23 cellular contexts compared by ENCODE assay signal in genomic region chr4:11218692-11219091, GRCh38.
DNase-seq lines count a peak whose midpoint lies in the region; ATAC-seq and TF ChIP-seq lines count a peak whose summit lies in the region.
"Had no signal": no experiment of that assay in that cellular context is flagged by ENCODE, and none has a peak within 500 bp of the region (broad histone marks: within the 10 kb centered on the region; RNA-seq: fewer than 3 reads in every experiment).

No MANE protein-coding gene starts in this region.

- peak; percentile 91 for ATAC-seq in HCT116
- no peak for ATAC-seq in GM19452 (IDR thresholded peaks at IDR 0.05; ENCODE audit: unreplicated experiment)
- no peak for ATAC-seq in GM18870 (IDR thresholded peaks at IDR 0.05; ENCODE audit: unreplicated experiment)
- ATAC-seq: activated CD4-positive, alpha-beta T cell treated with anti-CD3 and anti-CD28 coated beads for 36 hours; activated naive CD8-positive, alpha-beta T cell treated with anti-CD3 and anti-CD28 coated beads, Interleukin-2, amount 50 U/mL, for 24 hours; gastroesophageal sphincter; left lobe of liver; Panc1; psoas muscle had no signal

- H4K20me1 ChIP-seq in DOHH2 (ENCODE audit: control insufficient read depth, insufficient read depth, low read depth, low read length) (no peaks in the 10 kb centered on the region), HCT116 (ENCODE audit: insufficient read depth) (no peaks in the 10 kb centered on the region), PC-9 (ENCODE audit: insufficient read depth) (no peaks in the 10 kb centered on the region)

- H3K36me3 ChIP-seq in DOHH2 (ENCODE audit: control insufficient read depth, low read length), result no peaks in the 10 kb centered on the region
- H3K36me3 ChIP-seq in HCT116 (ENCODE audit: control insufficient read depth in 1 of 2, insufficient read depth in 2 of 2, low read length in 2 of 2), result no peaks in the 10 kb centered on the region
- H3K36me3 ChIP-seq in PC-9 (ENCODE audit: low read depth), result no peaks in the 10 kb centered on the region
- H3K36me3 ChIP-seq in sigmoid colon, result no peaks in the 10 kb centered on the region
- H3K36me3 ChIP-seq: gastroesophageal sphincter had no signal

- no peak overlapping the region for H3K4me3 ChIP-seq in DOHH2 (ENCODE audit: low read length)
- no peak overlapping the region for H3K4me3 ChIP-seq in HCT116 (replicated peaks in 1 of 2; ENCODE audit: low read depth in 1 of 2, low read length in 2 of 2)
- no peak overlapping the region for H3K4me3 ChIP-seq in PC-9
- H3K4me3 ChIP-seq in fibroblast of pulmonary artery (replicated peaks; ENCODE audit: low read depth, low read length), result no peak overlapping the region
- no peak overlapping the region for H3K4me3 ChIP-seq in sigmoid colon
- H3K4me3 ChIP-seq: gastroesophageal sphincter, psoas muscle, SK-N-MC had no signal

- H3K9ac ChIP-seq in HCT116 (ENCODE audit: low read length), result no peak overlapping the region

- H3K27me3 ChIP-seq in DOHH2 (ENCODE audit: control insufficient read depth, low read length) (no peaks in the 10 kb centered on the region), HCT116 (ENCODE audit: insufficient read depth, low read length) (no peaks in the 10 kb centered on the region), PC-9 (ENCODE audit: insufficient read depth, low read depth) (no peaks in the 10 kb centered on the region), sigmoid colon (no peaks in the 10 kb centered on the region)

- POLR2A ChIA-PET in HCT116 (lab: Charles Lee), result no interaction called here
- POLR2A ChIA-PET in PC-9 (lab: Charles Lee; ENCODE audit: unreplicated experiment), result no interaction called here

- peak; percentile 24 for DNase-seq in HCT116 (ENCODE audit: low read depth, low spot score)
- no peak for DNase-seq in PC-9
- DNase-seq in fibroblast of pulmonary artery (ENCODE audit: low read depth), result no peak
- no peak for DNase-seq in CD1c-positive myeloid dendritic cell (ENCODE audit: extremely low spot score)
- DNase-seq in sigmoid colon, result no peak
- DNase-seq: activated CD4-positive, alpha-beta T cell treated with anti-CD3 and anti-CD28 coated beads for 36 hours; activated CD8-positive, alpha-beta memory T cell treated with anti-CD3 and anti-CD28 coated beads, Interleukin-2, amount 50 U/mL, for 4 hours; activated naive CD8-positive, alpha-beta T cell treated with anti-CD3 and anti-CD28 coated beads, Interleukin-2, amount 50 U/mL, for 24 hours; midbrain; NCI-H1092 treated with DMSO at 0.1 percent for 48 hours; NCI-H2107; nephron progenitor cell; psoas muscle; small intestine; stimulated activated CD4-positive, alpha-beta T cell treated with anti-CD3 and anti-CD28 coated beads, Interleukin-2, amount 100 ng/mL, for 48 hours; T1000 had no signal

- BruUV-seq in HCT116 (replicated peaks; lab: Mats Ljungman, UMichigan) (no TSS peak), PC-9 (replicated peaks; lab: Mats Ljungman, UMichigan) (no TSS peak)

- H2AFZ ChIP-seq in HCT116 (ENCODE audit: low read depth, low read length, poor library complexity, severe bottlenecking), result no peak overlapping the region
- H2AFZ ChIP-seq in PC-9, result no peak overlapping the region

- no peak for TF ChIP-seq EP300 in sigmoid colon (IDR thresholded peaks at IDR 0.05)

- H3K9me2 ChIP-seq in DOHH2 (replicated peaks; ENCODE audit: control insufficient read depth, low read length), result no peaks in the 10 kb centered on the region
- no peaks in the 10 kb centered on the region for H3K9me2 ChIP-seq in HCT116 (ENCODE audit: insufficient read depth)
- H3K9me2 ChIP-seq in PC-9 (ENCODE audit: insufficient read depth), result no peaks in the 10 kb centered on the region

- 92 to 98% methylated on average over 5 of the region's 5 CpGs for WGBS in sigmoid colon, 2 donors

- H3K4me1 ChIP-seq in DOHH2 (ENCODE audit: control insufficient read depth, low read length) (no peaks in the 10 kb centered on the region), HCT116 (ENCODE audit: control insufficient read depth in 1 of 2, insufficient read depth in 2 of 2, low read length in 2 of 2) (no peaks in the 10 kb centered on the region), PC-9 (replicated peaks; ENCODE audit: insufficient read depth) (no peaks in the 10 kb centered on the region), sigmoid colon (no peaks in the 10 kb centered on the region)
- H3K4me1 ChIP-seq: gastroesophageal sphincter, psoas muscle had no signal

- intact Hi-C loops in HCT116 (cut with micrococcal nuclease), result no loop called here
- intact Hi-C loops in PC-9 (cut with micrococcal nuclease; ENCODE audit: unreplicated experiment), result no loop called here
- intact Hi-C loops in sigmoid colon (cut with DNase I), result no loop called here

- no peaks in the 10 kb centered on the region for H3F3A ChIP-seq in DOHH2 (ENCODE audit: control insufficient read depth, insufficient read depth)
- H3F3A ChIP-seq in PC-9 (ENCODE audit: insufficient read depth, low read depth), result no peaks in the 10 kb centered on the region

- H3K79me2 ChIP-seq in DOHH2 (ENCODE audit: control insufficient read depth, low read length), result no peaks in the 10 kb centered on the region
- H3K79me2 ChIP-seq in HCT116 (ENCODE audit: insufficient read depth, low read length), result no peaks in the 10 kb centered on the region
- H3K79me2 ChIP-seq in PC-9 (ENCODE audit: low read depth), result no peaks in the 10 kb centered on the region

- TF ChIP-seq CTCF in DOHH2 (IDR thresholded peaks at IDR 0.05; ENCODE audit: low read depth, low read length, poor library complexity, severe bottlenecking), result peak; percentile 51
- TF ChIP-seq CTCF in HCT116 (IDR thresholded peaks at IDR 0.05 in 2 of 3, conservative IDR thresholded peaks at IDR 0.05 in 1 of 3; ENCODE audit: borderline replicate concordance in 1 of 3, insufficient read depth in 1 of 3, low read depth in 2 of 3, low read length in 2 of 3), result peak in 2 of 3 experiments; percentile 61 to 73; a peak in 3 of 6 replicates
- peak; percentile 51 for TF ChIP-seq CTCF in PC-9 (conservative IDR thresholded peaks at IDR 0.05)
- TF ChIP-seq CTCF in fibroblast of pulmonary artery (IDR thresholded peaks at IDR 0.05; ENCODE audit: low read length, missing control alignments), result peak; percentile 27
- no peak for TF ChIP-seq CTCF in sigmoid colon (IDR thresholded peaks at IDR 0.05)

- H3K9me3 ChIP-seq in DOHH2 (ENCODE audit: control insufficient read depth, insufficient read depth, low read length) (no peaks in the 10 kb centered on the region), HCT116 (ENCODE audit: control insufficient read depth in 1 of 2, insufficient read depth in 1 of 2, low read depth in 1 of 2, low read length in 2 of 2) (no peaks in the 10 kb centered on the region), PC-9 (ENCODE audit: insufficient read depth, low read depth) (no peaks in the 10 kb centered on the region), sigmoid colon (no peaks in the 10 kb centered on the region)
- H3K9me3 ChIP-seq: psoas muscle had no signal

- TF ChIP-seq POLR2A in HCT116 (IDR thresholded peaks at IDR 0.05; ENCODE audit: borderline replicate concordance, extremely low read depth, insufficient read depth, insufficient read length), result no peak
- no peak for TF ChIP-seq POLR2A in sigmoid colon (IDR thresholded peaks at IDR 0.05)

- H3K27ac ChIP-seq in DOHH2 (ENCODE audit: low read depth, low read length) (no peak overlapping the region), HCT116 (ENCODE audit: low read depth, low read length) (no peak overlapping the region), PC-9 (no peak overlapping the region), sigmoid colon (no peak overlapping the region)
- H3K27ac ChIP-seq: gastroesophageal sphincter, psoas muscle, SK-N-MC had no signal

- H3K4me2 ChIP-seq in DOHH2 (ENCODE audit: low read length) (no peak overlapping the region), HCT116 (ENCODE audit: low read length) (no peak overlapping the region), PC-9 (no peak overlapping the region)

- RAD21 ChIA-PET in HCT116 (lab: Charles Lee; ENCODE audit: low non-redundant PET in 1 of 2, low total read pairs in 2 of 2, uncharacterized antibody in 2 of 2, unreplicated experiment in 2 of 2), result no interaction called here

- peak; percentile 39 for TF ChIP-seq RAD21 in HCT116 (IDR thresholded peaks at IDR 0.05; ENCODE audit: low read depth)

- CTCF ChIA-PET in HCT116 (lab: Charles Lee) (no interaction called here), PC-9 (lab: Charles Lee) (interaction anchor here (0.5 kb wide), 1 partner anchor 25 kb away, joined by 3 read pairs; no protein-coding TSS in a partner anchor)

TF ChIP-seq in HCT116, 20 proteins besides CTCF, POLR2A, EP300 and RAD21:
- TF ChIP-seq CBX3 (IDR thresholded peaks at IDR 0.05; ENCODE audit: low read depth), result peak; percentile 43; the same call in 1 of the 2 replicates
- TF ChIP-seq, protein P1, sequence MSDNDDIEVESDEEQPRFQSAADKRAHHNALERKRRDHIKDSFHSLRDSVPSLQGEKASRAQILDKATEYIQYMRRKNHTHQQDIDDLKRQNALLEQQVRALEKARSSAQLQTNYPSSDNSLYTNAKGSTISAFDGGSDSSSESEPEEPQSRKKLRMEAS (IDR thresholded peaks at IDR 0.05), result no peak
- TF ChIP-seq EZH2 (IDR thresholded peaks at IDR 0.05), result no peak
- TF ChIP-seq, protein P2, sequence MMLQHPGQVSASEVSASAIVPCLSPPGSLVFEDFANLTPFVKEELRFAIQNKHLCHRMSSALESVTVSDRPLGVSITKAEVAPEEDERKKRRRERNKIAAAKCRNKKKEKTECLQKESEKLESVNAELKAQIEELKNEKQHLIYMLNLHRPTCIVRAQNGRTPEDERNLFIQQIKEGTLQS (IDR thresholded peaks at IDR 0.05), result no peak
- TF ChIP-seq ELF1 (IDR thresholded peaks at IDR 0.05; ENCODE audit: borderline replicate concordance, low read depth), result no peak
- no peak for TF ChIP-seq CEBPB (IDR thresholded peaks at IDR 0.05; ENCODE audit: low read depth)
- no peak for TF ChIP-seq FOSL1 (IDR thresholded peaks at IDR 0.05; ENCODE audit: low read depth)
- no peak for TF ChIP-seq EZH2phosphoT487 (IDR thresholded peaks at IDR 0.05; ENCODE audit: borderline replicate concordance)
- TF ChIP-seq YY1 (IDR thresholded peaks at IDR 0.05; ENCODE audit: extremely low read depth, insufficient replicate concordance, low read depth, low read length), result peak; percentile 37

Comparison
In these comparisons a context has a peak if more than half of its experiments do, and no peak if none do; other contexts are left out.
1. CTCF ChIP-seq: peak in DOHH2 (single experiment), HCT116 (2 of 3), PC-9 (single experiment) and fibroblast of pulmonary artery (single experiment); none in sigmoid colon (0 of 4).